Comparison of ENCODE assay signal across 14 cellular contexts in genomic region chr2:175136334-175137215, GRCh38. TPM values are rescaled to one million over a fixed set of nuclear protein-coding genes. Genes with fewer than 3 reads are reported as not detected.
A peak's percentile ranks its signal among the peaks of the same experiment; 100 is the strongest.
DNase-seq lines count a peak whose midpoint lies in the region; ATAC-seq, FAIRE-seq and TF ChIP-seq lines count a peak whose summit lies in the region.
"Had no signal": no experiment of that assay in that cellular context is flagged by ENCODE, and none has a peak within 500 bp of the region (broad histone marks: within the 10 kb centered on the region; RNA-seq: fewer than 3 reads in every experiment).

No MANE protein-coding gene starts in this region.

- intact Hi-C loops in K562 (cut with micrococcal nuclease): no loop called here

- no peak for TF ChIP-seq EP300 in K562 (IDR thresholded peaks at IDR 0.05; ENCODE audit: low read length)

- no peak overlapping the region for H3K27ac ChIP-seq in K562 (ENCODE audit: extremely low read depth, low read depth, low read length)

- peaks cover 11 to 85% (median 18%) of the 10 kb centered on the region in 3 donors for H3K36me3 Mint-ChIP-seq in naive thymus-derived CD8-positive, alpha-beta T cell

- no peak overlapping the region for H2AFZ ChIP-seq in K562 (ENCODE audit: low read depth, low read length)

- H3K4me3 ChIP-seq in K562: no peak overlapping the region

- no peaks in the 10 kb centered on the region for H3K4me1 ChIP-seq in K562 (replicated peaks in 1 of 2; ENCODE audit: control insufficient read depth in 2 of 2, insufficient read depth in 2 of 2, low read length in 2 of 2)

- H3K4me1 Mint-ChIP-seq in naive thymus-derived CD8-positive, alpha-beta T cell: peaks cover 9 to 35% (median 30%) of the 10 kb centered on the region in 4 donors

- ATAC-seq in GM18870 (IDR thresholded peaks at IDR 0.05; ENCODE audit: unreplicated experiment) (peak; percentile 67), GM21515 (IDR thresholded peaks at IDR 0.05; ENCODE audit: unreplicated experiment) (peak; percentile 74), HG03064 (IDR thresholded peaks at IDR 0.05; ENCODE audit: low read depth, unreplicated experiment) (peak; percentile 59), K562 (no peak)
- no peak for ATAC-seq in naive thymus-derived CD8-positive, alpha-beta T cell
- ATAC-seq: sciatic nerve, SK-N-SH treated with all-trans-retinoic acid at 6 μM for 48 hours had no signal

- no peak for TF ChIP-seq CTCF in K562 (IDR thresholded peaks at IDR 0.05 in 2 of 3, conservative IDR thresholded peaks at IDR 0.05 in 1 of 3; ENCODE audit: insufficient read depth in 2 of 3, low read depth in 1 of 3, low read length in 3 of 3)

- H3K79me2 ChIP-seq in K562 (ENCODE audit: control insufficient read depth, insufficient read depth, low read length): peaks cover 66% of the 10 kb centered on the region

- POLR2A ChIA-PET in K562 (lab: Yijun Ruan, JAX): interaction anchor here (0.8 to 1.9 kb wide), 5 partner anchors 10 to 330 kb away, joined by 3 to 5 read pairs (median 3); no protein-coding TSS in a partner anchor
- POLR2A ChIA-PET in naive thymus-derived CD8-positive, alpha-beta T cell (lab: Charles Lee): no interaction called here

- no peaks in the 10 kb centered on the region for H3K9me1 ChIP-seq in K562 (ENCODE audit: control insufficient read depth, insufficient read depth, low read length)

- DNase-seq in K562 (ENCODE audit: extremely low read depth in 1 of 4, low spot score in 3 of 4) (no peak), NCI-H187 treated with DMSO at 0.1 percent for 48 hours (lab: John Stamatoyannopoulos, UW) (no peak), MV-4-11 (lab: John Stamatoyannopoulos, UW) (no peak), mesenteric fat pad (ENCODE audit: low spot score) (no peak)
- no peak for DNase-seq in naive thymus-derived CD8-positive, alpha-beta T cell
- DNase-seq: activated CD4-positive, alpha-beta T cell treated with anti-CD3 and anti-CD28 coated beads, Interleukin-2, amount 10 ng/mL, durations not matched to agents 7 days and 5 days; amniotic stem cell; hippocampal formation; NCI-H69 had no signal

- H4K20me1 ChIP-seq in K562 (replicated peaks; ENCODE audit: control insufficient read depth, insufficient read depth, low read length): no peaks in the 10 kb centered on the region; the same call in 1 of the 2 replicates

- in situ Hi-C loops in K562 (cut with MboI): no loop called here

- no peak for TF ChIP-seq RAD21 in K562 (CRISPR knock-in tag; conservative IDR thresholded peaks at IDR 0.05 in 1 of 2, IDR thresholded peaks at IDR 0.05 in 1 of 2)

- H3K9me3 Mint-ChIP-seq in naive thymus-derived CD8-positive, alpha-beta T cell: no peaks in the 10 kb centered on the region
- H3K9me3 Mint-ChIP-seq: activated CD4-positive, alpha-beta T cell treated with anti-CD3 and anti-CD28 coated beads, Interleukin-2, amount 10 ng/mL, durations not matched to agents 7 days and 5 days had no signal

- no peak overlapping the region for H3K4me3 Mint-ChIP-seq in naive thymus-derived CD8-positive, alpha-beta T cell
- H3K4me3 Mint-ChIP-seq: activated CD4-positive, alpha-beta T cell treated with anti-CD3 and anti-CD28 coated beads, Interleukin-2, amount 10 ng/mL, durations not matched to agents 7 days and 5 days had no signal

- BruUV-seq in K562 (replicated peaks; lab: Mats Ljungman, UMichigan): no TSS peak

- H3K4me2 ChIP-seq in K562 (ENCODE audit: insufficient read depth, low read length): no peak overlapping the region

- H3K27me3 Mint-ChIP-seq in naive thymus-derived CD8-positive, alpha-beta T cell: no peaks in the 10 kb centered on the region
- H3K27me3 Mint-ChIP-seq: activated CD4-positive, alpha-beta T cell treated with anti-CD3 and anti-CD28 coated beads, Interleukin-2, amount 10 ng/mL, durations not matched to agents 7 days and 5 days had no signal

- FAIRE-seq in K562 (lab: Jason Lieb, UNC): no peak

- H3K27me3 ChIP-seq in K562 (ENCODE audit: control insufficient read depth in 2 of 2, insufficient read depth in 2 of 2, low read length in 2 of 2): no peaks in the 10 kb centered on the region

- no peak overlapping the region for H3K9ac ChIP-seq in K562 (ENCODE audit: insufficient read depth in 1 of 2, low read depth in 2 of 2, low read length in 2 of 2)

- H3K27ac Mint-ChIP-seq in naive thymus-derived CD8-positive, alpha-beta T cell: peak overlapping the region in 2 of 10 donors; percentile 24 to 30
- H3K27ac Mint-ChIP-seq: activated CD4-positive, alpha-beta T cell treated with anti-CD3 and anti-CD28 coated beads, Interleukin-2, amount 10 ng/mL, durations not matched to agents 7 days and 5 days had no signal

- no peak for TF ChIP-seq POLR2A in K562 (conservative IDR thresholded peaks at IDR 0.05)

- no peaks in the 10 kb centered on the region for H3K9me3 ChIP-seq in K562 (replicated peaks; ENCODE audit: control insufficient read depth, insufficient read depth, low read depth, low read length)

- CTCF ChIA-PET in K562 (lab: Yijun Ruan, JAX; ENCODE audit: low intra/inter-chr PET ratio): no interaction called here

- H3K36me3 ChIP-seq in K562 (ENCODE audit: control insufficient read depth, insufficient read depth, low read length): peaks cover 82% of the 10 kb centered on the region

TF ChIP-seq in K562, 482 proteins besides CTCF, POLR2A, EP300 and RAD21:
- TF ChIP-seq ZNF224 (CRISPR knock-in tag; IDR thresholded peaks at IDR 0.05) (no peak), ATF3 (IDR thresholded peaks at IDR 0.05) (peak; percentile 14; the same call in 1 of the 2 replicates), ATF3 (CRISPR knock-in tag; conservative IDR thresholded peaks at IDR 0.05) (no peak)

RNA-seq across cellular contexts. Expression of gene ATF2, which starts 31.4 kb away (rescaled TPM):
- 149 and 280 TPM in 2 replicates for total RNA-seq in K562 (2011; cell fraction: chromatin; rRNA removed; ENCODE audit: low replicate concordance)
- total RNA-seq in K562 (2011; cell fraction: nucleolus; rRNA removed): 69.7 and 96.6 TPM in 2 replicates
- total RNA-seq in K562 (2011; cell fraction: nucleoplasm; rRNA removed): 106 and 153 TPM in 2 replicates
- total RNA-seq in K562 (2014; rRNA removed): 26.2 and 28.0 TPM in 2 replicates
- 60.5 and 65.4 TPM in 2 replicates for total RNA-seq in K562 (2014; rRNA removed; fragmentation: Illumina TruSeq; extraction: Trizol)
- total RNA-seq in K562 (2015; rRNA removed; fragmentation: Illumina TruSeq; extraction: Trizol): 65.6 and 71.6 TPM in 2 replicates
- total RNA-seq in K562 (2021): 45.9 and 52.9 TPM in 2 replicates
- polyA plus RNA-seq in K562 (2011; rRNA removed): 111 and 113 TPM in 2 replicates
- polyA plus RNA-seq in K562 (2011; cell fraction: cytosol; rRNA removed): 63.7 and 80.3 TPM in 2 replicates
- 91.0 and 105 TPM in 2 replicates for polyA plus RNA-seq in K562 (2011; cell fraction: nucleus; rRNA removed)
- 29.7 and 32.5 TPM in 2 replicates for polyA plus RNA-seq in K562 (2012)
- polyA plus RNA-seq in K562 (2014; fragmentation: Illumina TruSeq; extraction: Trizol): 47.0 and 59.0 TPM in 2 replicates
- polyA plus RNA-seq in K562 (2014; fragmentation: Nextera tagmentation; extraction: Ambion mirVana): 10 to 100 TPM; 24.2 to 33.3 TPM
- 30.6 and 32.2 TPM in 2 replicates for polyA plus RNA-seq in K562 (2014; rRNA removed)
- polyA minus RNA-seq in K562 (2011; rRNA and poly(A)+ RNA removed): 191 and 199 TPM in 2 replicates
- polyA minus RNA-seq in K562 (2011; cell fraction: cytosol; rRNA and poly(A)+ RNA removed): 56.7 and 60.6 TPM in 2 replicates
- polyA minus RNA-seq in K562 (2011; cell fraction: nucleus; rRNA and poly(A)+ RNA removed): 115 and 192 TPM in 2 replicates
- total RNA-seq in naive thymus-derived CD8-positive, alpha-beta T cell: 10 to 100 TPM; 58.2 to 62.8 TPM
- 10 to 100 TPM; 19.5 to 36.5 (median 27.6) TPM for polyA plus RNA-seq in naive thymus-derived CD8-positive, alpha-beta T cell
- total RNA-seq in mesenteric fat pad: 51.5 TPM

RNA-seq across cellular contexts. Expression of gene ATP5MC3, which starts 44.9 kb away (rescaled TPM):
- total RNA-seq in K562 (2011; cell fraction: chromatin; rRNA removed; ENCODE audit: low replicate concordance): 119 and 169 TPM in 2 replicates
- total RNA-seq in K562 (2011; cell fraction: nucleolus; rRNA removed): 177 TPM in 2 replicates
- 238 and 310 TPM in 2 replicates for total RNA-seq in K562 (2011; cell fraction: nucleoplasm; rRNA removed)
- total RNA-seq in K562 (2014; rRNA removed) (423 and 490 TPM in 2 replicates), K562 (2014; rRNA removed; fragmentation: Illumina TruSeq; extraction: Trizol) (861 and 911 TPM in 2 replicates), K562 (2015; rRNA removed; fragmentation: Illumina TruSeq; extraction: Trizol) (903 and 937 TPM in 2 replicates), K562 (2021) (1,012 and 1,047 TPM in 2 replicates), mesenteric fat pad (269 TPM)
- polyA plus RNA-seq in K562 (2011; rRNA removed) (1,955 and 2,565 TPM in 2 replicates), K562 (2014; fragmentation: Illumina TruSeq; extraction: Trizol) (739 and 828 TPM in 2 replicates), K562 (2014; fragmentation: Nextera tagmentation; extraction: Ambion mirVana) (1,000 to 10,000 TPM; 1,166 to 1,324 TPM), K562 (2014; rRNA removed) (1,049 and 1,136 TPM in 2 replicates)
- 1,526 and 2,318 TPM in 2 replicates for polyA plus RNA-seq in K562 (2011; cell fraction: cytosol; rRNA removed)
- polyA plus RNA-seq in K562 (2011; cell fraction: nucleus; rRNA removed): 453 and 732 TPM in 2 replicates
- 769 and 1,624 TPM in 2 replicates for polyA plus RNA-seq in K562 (2012)
- 723 and 830 TPM in 2 replicates for polyA minus RNA-seq in K562 (2011; rRNA and poly(A)+ RNA removed)
- polyA minus RNA-seq in K562 (2011; cell fraction: cytosol; rRNA and poly(A)+ RNA removed): 258 and 278 TPM in 2 replicates
- polyA minus RNA-seq in K562 (2011; cell fraction: nucleus; rRNA and poly(A)+ RNA removed): 92.5 and 176 TPM in 2 replicates
- total RNA-seq in naive thymus-derived CD8-positive, alpha-beta T cell: 10 to 100 TPM; 77.6 to 83.9 TPM
- 100 to 1,000 TPM; 363 to 420 (median 406) TPM for polyA plus RNA-seq in naive thymus-derived CD8-positive, alpha-beta T cell

Comparison
In these comparisons a context has a peak if more than half of its experiments do, and no peak if none do; other contexts are left out.
1. ATAC-seq: peak in GM18870 (single experiment), GM21515 (single experiment) and HG03064 (single experiment); none in K562 (single experiment) and naive thymus-derived CD8-positive, alpha-beta T cell (0 of 2).